Comparison of ENCODE assay signal across 9 cellular contexts in the genomic region with DNA sequence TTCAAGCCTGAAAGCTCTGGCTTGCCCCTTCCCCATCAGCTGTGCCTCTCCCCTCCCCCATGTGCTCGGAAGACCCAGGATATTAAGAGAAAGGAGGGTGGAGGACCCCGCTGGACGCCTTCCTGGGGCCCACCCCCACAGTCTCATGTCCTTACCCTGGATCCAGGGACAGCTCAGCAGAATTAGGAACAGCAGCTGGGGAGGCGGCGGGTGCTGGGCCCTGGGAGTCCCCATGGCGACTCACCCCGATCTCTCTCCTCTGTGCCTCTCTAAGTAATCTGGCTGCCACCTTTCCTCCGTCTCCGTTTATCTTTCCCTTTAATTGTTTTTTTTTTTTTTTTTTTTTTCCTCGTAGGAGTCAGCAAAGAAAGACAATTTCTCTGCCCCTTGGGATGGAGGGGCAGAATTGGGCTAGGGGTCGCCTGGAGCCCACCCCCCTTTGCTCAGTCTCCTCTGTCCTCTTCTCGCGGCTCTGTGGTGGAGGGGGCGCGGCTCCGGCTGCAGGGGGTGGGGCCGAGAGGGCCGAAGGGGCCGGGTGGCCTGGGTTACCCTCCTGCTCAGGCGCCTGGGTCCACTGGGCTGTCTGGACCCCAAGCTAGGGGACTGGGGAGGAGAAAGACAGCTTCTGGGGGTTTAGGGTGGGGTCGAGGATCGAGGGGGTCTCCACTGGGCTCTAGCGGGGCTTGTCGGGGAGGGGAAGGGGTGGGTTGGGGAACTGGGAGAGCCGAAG. TPM values are rescaled to one million over a fixed set of nuclear protein-coding genes. Genes with fewer than 3 reads are reported as not detected.
DNase-seq lines count a peak whose midpoint lies in the region; ATAC-seq and TF ChIP-seq lines count a peak whose summit lies in the region.
"Had no signal": no experiment of that assay in that cellular context is flagged by ENCODE, and none has a peak within 500 bp of the region (broad histone marks: within the 10 kb centered on the region; RNA-seq: fewer than 3 reads in every experiment).

No MANE protein-coding gene starts in this region.

- peaks cover 12% of the 10 kb centered on the region for H3K36me3 ChIP-seq in endodermal cell (ENCODE audit: control insufficient read depth, insufficient read depth, low read length)
- H3K36me3 ChIP-seq: tibial nerve had no signal

- no peaks in the 10 kb centered on the region for H3K9me3 ChIP-seq in endodermal cell (ENCODE audit: control insufficient read depth, low read length)
- H3K9me3 ChIP-seq: tibial nerve had no signal

- TF ChIP-seq CTCF in endodermal cell (conservative IDR thresholded peaks at IDR 0.05) (no peak), retinal pigment epithelial cell (conservative IDR thresholded peaks at IDR 0.05; ENCODE audit: low read depth, low read length) (no peak)

- no peaks in the 10 kb centered on the region for H3K9me3 Mint-ChIP-seq in endodermal cell

- H3K9ac ChIP-seq in endodermal cell (ENCODE audit: extremely low read depth, low read length, poor library complexity, severe bottlenecking) = peak overlapping the region; percentile 63

- no peaks in the 10 kb centered on the region for H3K4me1 ChIP-seq in endodermal cell (ENCODE audit: control insufficient read depth, insufficient read depth, low read length)

- no peaks in the 10 kb centered on the region for H3K27me3 ChIP-seq in endodermal cell (ENCODE audit: control insufficient read depth, insufficient read depth, low read length, poor library complexity, severe bottlenecking)

- peaks cover 18% of the 10 kb centered on the region for H3K4me1 Mint-ChIP-seq in endodermal cell

- DNase-seq in NCI-H2029 (lab: John Stamatoyannopoulos, UW) (peak; percentile 42), NCI-H2029 treated with DMSO at 0.1 percent for 48 hours (lab: John Stamatoyannopoulos, UW) (no peak), NCI-H460 (ENCODE audit: extremely low read depth, low read depth) (peak; percentile 30), endodermal cell (peak; percentile 93), retinal pigment epithelial cell (ENCODE audit: low read depth) (no peak), sciatic nerve (ENCODE audit: low spot score) (no peak)

- H3K36me3 Mint-ChIP-seq in endodermal cell (ENCODE audit: low read depth) = peaks cover 9% of the 10 kb centered on the region

- intact Hi-C loops in sciatic nerve (cut with DNase I) = no loop called here

- ATAC-seq in sciatic nerve = no peak
- ATAC-seq in activated CD4-positive, CD25-positive, alpha-beta regulatory T cell treated with anti-CD3 and anti-CD28 coated beads, Interleukin-2, amount 50 U/mL, for 24 hours = no peak
- ATAC-seq in HG02973 (IDR thresholded peaks at IDR 0.05; ENCODE audit: unreplicated experiment) = no peak

- H3K4me3 ChIP-seq in endodermal cell (ENCODE audit: low read length) (peak overlapping the region; percentile 90), retinal pigment epithelial cell (ENCODE audit: low read length) (peak overlapping the region; percentile 73)

- peak overlapping the region; percentile 73 for H3K4me3 Mint-ChIP-seq in endodermal cell

- 0 to 1% methylated on average over 6 to 24 of the region's 25 CpGs for WGBS in endodermal cell (ENCODE audit: insufficient coverage in 1 of 2, insufficient read length in 1 of 2), 2 experiments

- peak overlapping the region; percentile 91 for H3K27ac Mint-ChIP-seq in endodermal cell

- H3K27me3 Mint-ChIP-seq in endodermal cell (ENCODE audit: insufficient read depth) = no peaks in the 10 kb centered on the region

- H3K27ac ChIP-seq in endodermal cell (ENCODE audit: low read depth, low read length) = no peak overlapping the region

RNA-seq across cellular contexts. Expression of gene SEZ6L2, which starts 0.4 kb away (rescaled TPM):
- total RNA-seq in NCI-H460 (2014; rRNA removed; shearing (Covaris generic)) = 14.7 and 18.7 TPM in 2 replicates
- 16.9 and 535 TPM in 2 replicates for polyA plus RNA-seq in NCI-H460 (2014; cell fraction: nucleus; rRNA removed)
- total RNA-seq in endodermal cell = 10 to 100 TPM; 44.0 to 52.1 TPM
- 27.5 TPM for polyA plus RNA-seq in endodermal cell (2013, experiment 1 of 2)
- 25.5 TPM for polyA plus RNA-seq in endodermal cell (2013, experiment 2 of 2)
- total RNA-seq in sciatic nerve = 3.1 TPM

RNA-seq across cellular contexts. Expression of gene ASPHD1, which starts 1.3 kb away (rescaled TPM):
- 8.5 and 11.6 TPM in 2 replicates for total RNA-seq in NCI-H460 (2014; rRNA removed; shearing (Covaris generic))
- polyA plus RNA-seq in NCI-H460 (2014; cell fraction: nucleus; rRNA removed) = 13.7 and 44.3 TPM in 2 replicates
- total RNA-seq in endodermal cell (1 to 10 TPM; 6.1 to 8.7 TPM), sciatic nerve (5.0 TPM)
- polyA plus RNA-seq in endodermal cell (2013, experiment 1 of 2) = 3.0 TPM
- 3.2 TPM for polyA plus RNA-seq in endodermal cell (2013, experiment 2 of 2)

RNA-seq across cellular contexts. Expression of gene KCTD13, which starts 27.1 kb away (rescaled TPM):
- 20.1 and 24.0 TPM in 2 replicates for total RNA-seq in NCI-H460 (2014; rRNA removed; shearing (Covaris generic))
- 61.0 and 67.8 TPM in 2 replicates for polyA plus RNA-seq in NCI-H460 (2014; cell fraction: nucleus; rRNA removed)
- total RNA-seq in endodermal cell (10 to 100 TPM; 21.5 to 27.5 TPM), sciatic nerve (30.4 TPM)
- polyA plus RNA-seq in endodermal cell (2013, experiment 1 of 2) = 23.0 TPM
- polyA plus RNA-seq in endodermal cell (2013, experiment 2 of 2) = 20.2 TPM

RNA-seq across cellular contexts. Expression of gene CDIPT, which starts 35.9 kb away (rescaled TPM):
- 65.5 and 69.3 TPM in 2 replicates for total RNA-seq in NCI-H460 (2014; rRNA removed; shearing (Covaris generic))
- 61.3 and 64.1 TPM in 2 replicates for polyA plus RNA-seq in NCI-H460 (2014; cell fraction: nucleus; rRNA removed)
- total RNA-seq in endodermal cell = 10 to 100 TPM; 63.4 to 68.4 TPM
- 40.9 TPM for polyA plus RNA-seq in endodermal cell (2013, experiment 1 of 2)
- 36.4 TPM for polyA plus RNA-seq in endodermal cell (2013, experiment 2 of 2)
- total RNA-seq in sciatic nerve = 58.4 TPM

Comparison
In these comparisons a context has a peak if more than half of its experiments do, and no peak if none do; other contexts are left out.
1. DNase-seq: peak in NCI-H2029 (single experiment), NCI-H460 (single experiment) and endodermal cell (single experiment); none in NCI-H2029 treated with DMSO at 0.1 percent for 48 hours (single experiment), retinal pigment epithelial cell (single experiment) and sciatic nerve (single experiment).